ENCODE assay signal across 3 cellular contexts in the genomic region with DNA sequence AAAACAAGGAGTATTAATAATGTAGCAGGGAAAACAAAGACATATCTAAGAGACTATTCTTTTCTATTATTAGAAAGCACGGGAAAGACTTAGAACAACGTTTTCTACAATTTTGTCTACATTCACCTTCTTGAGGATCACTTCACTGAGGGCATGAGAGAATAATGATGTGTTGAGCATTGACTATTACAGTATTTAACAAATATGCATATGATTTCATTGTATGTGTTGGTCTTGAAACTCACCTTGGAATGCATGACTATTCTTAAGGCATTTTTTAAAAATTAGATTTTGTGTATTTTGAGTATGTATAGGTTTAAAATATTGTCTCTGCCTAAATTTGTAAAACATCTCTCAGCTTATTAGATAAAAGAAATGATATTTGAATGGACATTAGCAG.
TF ChIP-seq lines count a peak whose summit lies in the region.

No MANE protein-coding gene starts in this region.

TF ChIP-seq in SK-N-SH, 30 proteins besides CTCF, POLR2A, EP300 and RAD21 (continued from another document):
- TF ChIP-seq RFX5 (IDR thresholded peaks at IDR 0.05; ENCODE audit: low read length) (no peak), GATA2 (CRISPR knock-in tag; IDR thresholded peaks at IDR 0.05) (no peak), GABPA (IDR thresholded peaks at IDR 0.05; ENCODE audit: low read depth) (no peak), FOXM1 (IDR thresholded peaks at IDR 0.05; ENCODE audit: low read depth) (no peak)

TF ChIP-seq in SK-N-SH treated with all-trans-retinoic acid at 6 μM for 48 hours, 23 proteins besides CTCF, POLR2A, EP300 and RAD21 (continued from another document):
- TF ChIP-seq, protein P1, sequence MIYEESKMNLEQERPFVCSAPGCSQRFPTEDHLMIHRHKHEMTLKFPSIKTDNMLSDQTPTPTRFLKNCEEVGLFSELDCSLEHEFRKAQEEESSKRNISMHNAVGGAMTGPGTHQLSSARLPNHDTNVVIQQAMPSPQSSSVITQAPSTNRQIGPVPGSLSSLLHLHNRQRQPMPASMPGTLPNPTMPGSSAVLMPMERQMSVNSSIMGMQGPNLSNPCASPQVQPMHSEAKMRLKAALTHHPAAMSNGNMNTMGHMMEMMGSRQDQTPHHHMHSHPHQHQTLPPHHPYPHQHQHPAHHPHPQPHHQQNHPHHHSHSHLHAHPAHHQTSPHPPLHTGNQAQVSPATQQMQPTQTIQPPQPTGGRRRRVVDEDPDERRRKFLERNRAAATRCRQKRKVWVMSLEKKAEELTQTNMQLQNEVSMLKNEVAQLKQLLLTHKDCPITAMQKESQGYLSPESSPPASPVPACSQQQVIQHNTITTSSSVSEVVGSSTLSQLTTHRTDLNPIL (CRISPR knock-in tag; IDR thresholded peaks at IDR 0.05; ENCODE audit: low read depth), result no peak
- no peak for TF ChIP-seq ZFP30 (CRISPR knock-in tag; IDR thresholded peaks at IDR 0.05)
- TF ChIP-seq ZNF8 (CRISPR knock-in tag; IDR thresholded peaks at IDR 0.05), result no peak
- TF ChIP-seq, protein P2, sequence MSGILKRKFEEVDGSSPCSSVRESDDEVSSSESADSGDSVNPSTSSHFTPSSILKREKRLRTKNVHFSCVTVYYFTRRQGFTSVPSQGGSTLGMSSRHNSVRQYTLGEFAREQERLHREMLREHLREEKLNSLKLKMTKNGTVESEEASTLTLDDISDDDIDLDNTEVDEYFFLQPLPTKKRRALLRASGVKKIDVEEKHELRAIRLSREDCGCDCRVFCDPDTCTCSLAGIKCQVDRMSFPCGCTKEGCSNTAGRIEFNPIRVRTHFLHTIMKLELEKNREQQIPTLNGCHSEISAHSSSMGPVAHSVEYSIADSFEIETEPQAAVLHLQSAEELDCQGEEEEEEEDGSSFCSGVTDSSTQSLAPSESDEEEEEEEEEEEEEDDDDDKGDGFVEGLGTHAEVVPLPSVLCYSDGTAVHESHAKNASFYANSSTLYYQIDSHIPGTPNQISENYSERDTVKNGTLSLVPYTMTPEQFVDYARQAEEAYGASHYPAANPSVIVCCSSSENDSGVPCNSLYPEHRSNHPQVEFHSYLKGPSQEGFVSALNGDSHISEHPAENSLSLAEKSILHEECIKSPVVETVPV (CRISPR knock-in tag; IDR thresholded peaks at IDR 0.05), result no peak
- no peak for TF ChIP-seq TOX (CRISPR knock-in tag; IDR thresholded peaks at IDR 0.05; ENCODE audit: borderline replicate concordance)
TF ChIP-seq in SK-N-SH treated with all-trans-retinoic acid at 6 μM for 48 hours: peak in this region for 0.

TF ChIP-seq in HEK293T, 16 proteins besides CTCF, POLR2A, EP300 and RAD21 (continued from another document):
- no peak for TF ChIP-seq BHLHE40 (IDR thresholded peaks at IDR 0.05; ENCODE audit: borderline replicate concordance)
- no peak for TF ChIP-seq ZNF384 (IDR thresholded peaks at IDR 0.05)
- no peak for TF ChIP-seq SP1 (IDR thresholded peaks at IDR 0.05)
TF ChIP-seq in HEK293T: peak in this region for 0.
